In genomic region chr6:157777344-157777743, GRCh38 we compare ENCODE assay signal across 8 cellular contexts.
"Had no signal": no experiment of that assay in that cellular context is flagged by ENCODE, and none has a peak within 500 bp of the region (broad histone marks: within the 10 kb centered on the region; RNA-seq: fewer than 3 reads in every experiment).

No MANE protein-coding gene starts in this region.

- H3K4me3 ChIP-seq: GM12878 had no signal

- DNase-seq: GDM1, GF-D8 had no signal

- FAIRE-seq: G401.6, GM12878, GM12891, GM12892, GM18507, GM19239 had no signal

- ATAC-seq: GM12878 had no signal
